In the genomic region with DNA sequence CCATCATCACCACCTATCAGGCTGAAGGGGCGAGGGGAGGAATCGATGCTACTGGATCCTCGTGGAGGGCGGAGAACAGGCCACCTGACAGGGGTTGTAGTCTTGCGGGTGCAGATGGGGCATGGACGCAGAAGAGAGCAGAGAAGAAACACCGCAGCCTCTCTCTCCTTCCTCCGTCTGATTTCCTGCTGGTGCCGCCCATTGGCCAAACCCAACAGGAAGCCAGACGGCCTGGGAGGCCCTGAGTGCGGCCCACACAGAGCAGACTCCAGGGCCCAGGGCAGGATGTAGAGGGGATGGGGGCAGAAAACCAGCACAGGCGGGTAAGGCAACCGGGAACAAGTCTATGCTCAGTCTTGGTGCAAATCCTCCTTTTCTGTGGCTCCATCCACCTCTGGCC, we compare ENCODE assay signal across 1 cellular context.
TF ChIP-seq lines count a peak whose summit lies in the region.

No MANE protein-coding gene starts in this region.

TF ChIP-seq in HepG2, 621 proteins besides CTCF, POLR2A, EP300 and RAD21 (continued from another document):
- TF ChIP-seq, protein P1, sequence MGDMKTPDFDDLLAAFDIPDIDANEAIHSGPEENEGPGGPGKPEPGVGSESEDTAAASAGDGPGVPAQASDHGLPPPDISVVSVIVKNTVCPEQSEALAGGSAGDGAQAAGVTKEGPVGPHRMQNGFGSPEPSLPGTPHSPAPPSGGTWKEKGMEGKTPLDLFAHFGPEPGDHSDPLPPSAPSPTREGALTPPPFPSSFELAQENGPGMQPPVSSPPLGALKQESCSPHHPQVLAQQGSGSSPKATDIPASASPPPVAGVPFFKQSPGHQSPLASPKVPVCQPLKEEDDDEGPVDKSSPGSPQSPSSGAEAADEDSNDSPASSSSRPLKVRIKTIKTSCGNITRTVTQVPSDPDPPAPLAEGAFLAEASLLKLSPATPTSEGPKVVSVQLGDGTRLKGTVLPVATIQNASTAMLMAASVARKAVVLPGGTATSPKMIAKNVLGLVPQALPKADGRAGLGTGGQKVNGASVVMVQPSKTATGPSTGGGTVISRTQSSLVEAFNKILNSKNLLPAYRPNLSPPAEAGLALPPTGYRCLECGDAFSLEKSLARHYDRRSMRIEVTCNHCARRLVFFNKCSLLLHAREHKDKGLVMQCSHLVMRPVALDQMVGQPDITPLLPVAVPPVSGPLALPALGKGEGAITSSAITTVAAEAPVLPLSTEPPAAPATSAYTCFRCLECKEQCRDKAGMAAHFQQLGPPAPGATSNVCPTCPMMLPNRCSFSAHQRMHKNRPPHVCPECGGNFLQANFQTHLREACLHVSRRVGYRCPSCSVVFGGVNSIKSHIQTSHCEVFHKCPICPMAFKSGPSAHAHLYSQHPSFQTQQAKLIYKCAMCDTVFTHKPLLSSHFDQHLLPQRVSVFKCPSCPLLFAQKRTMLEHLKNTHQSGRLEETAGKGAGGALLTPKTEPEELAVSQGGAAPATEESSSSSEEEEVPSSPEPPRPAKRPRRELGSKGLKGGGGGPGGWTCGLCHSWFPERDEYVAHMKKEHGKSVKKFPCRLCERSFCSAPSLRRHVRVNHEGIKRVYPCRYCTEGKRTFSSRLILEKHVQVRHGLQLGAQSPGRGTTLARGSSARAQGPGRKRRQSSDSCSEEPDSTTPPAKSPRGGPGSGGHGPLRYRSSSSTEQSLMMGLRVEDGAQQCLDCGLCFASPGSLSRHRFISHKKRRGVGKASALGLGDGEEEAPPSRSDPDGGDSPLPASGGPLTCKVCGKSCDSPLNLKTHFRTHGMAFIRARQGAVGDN (CRISPR knock-in tag; IDR thresholded peaks at IDR 0.05), result peak; percentile 34; the same call in 1 of the 2 replicates
TF ChIP-seq in HepG2: peak in this region for 1.
